In genomic region chr5:94021246-94021645, GRCh38 we compare ENCODE assay signal across 11 cellular contexts.
A peak's percentile ranks its signal among the peaks of the same experiment; 100 is the strongest.
DNase-seq lines count a peak whose midpoint lies in the region; ATAC-seq, FAIRE-seq and TF ChIP-seq lines count a peak whose summit lies in the region.
"Had no signal": no experiment of that assay in that cellular context is flagged by ENCODE, and none has a peak within 500 bp of the region (broad histone marks: within the 10 kb centered on the region; RNA-seq: fewer than 3 reads in every experiment).

No MANE protein-coding gene starts in this region.

- H3K27me3 ChIP-seq in IMR-90 (ENCODE audit: control insufficient read depth, insufficient read depth, low read length) (no peaks in the 10 kb centered on the region), body of pancreas (no peaks in the 10 kb centered on the region), HepG2 (ENCODE audit: control insufficient read depth in 1 of 2, insufficient read depth in 2 of 2, low read length in 2 of 2) (no peaks in the 10 kb centered on the region), upper lobe of right lung (no peaks in the 10 kb centered on the region)

- H3K79me2 ChIP-seq in HepG2 (ENCODE audit: insufficient read depth, low read length) = no peaks in the 10 kb centered on the region

- dilution Hi-C loops in IMR-90 (cut with HindIII; ENCODE audit: low sequenced_read_pairs, unreplicated experiment) = no loop called here

- no peak overlapping the region for H4K8ac ChIP-seq in IMR-90 (ENCODE audit: low read depth in 2 of 2, low read length in 2 of 2)

- 33% methylated on average over 1 of the region's 2 CpGs; no CpG with 5 or more reads in 1 of the 2 experiments for WGBS in IMR-90 (ENCODE audit: extremely low coverage in 2 of 2, insufficient read length in 1 of 2), 2 experiments
- 39 to 44% methylated on average over 2 of the region's 2 CpGs for WGBS in body of pancreas, 2 donors
- WGBS in HepG2 (ENCODE audit: low lambda C conversion rate) = 52% methylated on average over 2 of the region's 2 CpGs

- POLR2A ChIA-PET in IMR-90 (lab: Charles Lee; ENCODE audit: unreplicated experiment) (interaction anchor here (0.6 kb wide), 1 partner anchor 1520 kb away, joined by 3 read pairs; no protein-coding TSS in a partner anchor), HepG2 (lab: Yijun Ruan, JAX) (no interaction called here)

- TF ChIP-seq RAD21 in IMR-90 (IDR thresholded peaks at IDR 0.05; ENCODE audit: low read length) (no peak), HepG2 (CRISPR knock-in tag; IDR thresholded peaks at IDR 0.05) (no peak)

- no peak overlapping the region for H3K56ac ChIP-seq in IMR-90 (ENCODE audit: extremely low read depth, insufficient read depth, low read length)

- H3K79me1 ChIP-seq in IMR-90 (ENCODE audit: low read depth in 1 of 2, low read length in 2 of 2) = peaks cover 0 to 3% of the 10 kb centered on the region in 2 experiments; a peak in 1 of 4 replicates

- H3K9me1 ChIP-seq in IMR-90 (ENCODE audit: insufficient read depth, low read length) = 0 out of 2 replicates have a peak, but pooled peaks cover 4% of the 10 kb centered on the region

- TF ChIP-seq EP300 in HepG2 (IDR thresholded peaks at IDR 0.05; ENCODE audit: low read depth in 2 of 2, low read length in 2 of 2) = 0 out of 4 replicates have a peak, but pooled peaks of 1 of the 2 experiments have one; percentile 15
- TF ChIP-seq EP300 in HepG2 (CRISPR knock-in tag; IDR thresholded peaks at IDR 0.05; ENCODE audit: borderline replicate concordance) = no peak

- no peak overlapping the region for H3K18ac ChIP-seq in IMR-90 (ENCODE audit: low read depth, low read length)

- intact Hi-C loops in IMR-90 (cut with micrococcal nuclease) = no loop called here
- intact Hi-C loops in body of pancreas (cut with DNase I) = no loop called here
- intact Hi-C loops in HepG2 (cut with micrococcal nuclease; ENCODE audit: unreplicated experiment) = no loop called here
- intact Hi-C loops in upper lobe of right lung (cut with DNase I) = no loop called here

- H4K91ac ChIP-seq in IMR-90 (ENCODE audit: insufficient read depth, low read depth, low read length) = 0 out of 2 replicates have a peak overlapping the region, but pooled peaks have one; percentile 40

- no peak overlapping the region for H2BK20ac ChIP-seq in IMR-90 (ENCODE audit: low read depth, low read length)

- H3K9ac ChIP-seq in IMR-90 (ENCODE audit: low read depth, low read length) (no peak overlapping the region), HepG2 (ENCODE audit: insufficient read depth, low read depth, low read length) (no peak overlapping the region)

- DNase-seq in DMS 273 (lab: John Stamatoyannopoulos, UW; ENCODE audit: unreplicated experiment) (peak; percentile 82), IMR-90 (peak; percentile 74), body of pancreas (peak; percentile 20 to 56 (median 42)), HepG2 (ENCODE audit: low spot score) (peak; percentile 73), medulla oblongata (ENCODE audit: extremely low spot score) (no peak), upper lobe of right lung (no peak), HuH-7 (ENCODE audit: low spot score) (no peak)
- DNase-seq in activated CD4-positive, CD25-positive, alpha-beta regulatory T cell (lab: John Stamatoyannopoulos, UW) = no peak
- DNase-seq: activated CD4-positive, alpha-beta T cell treated with anti-CD3 and anti-CD28 coated beads, Interleukin-2, amount 10 ng/mL, durations not matched to agents 24 days and 14 days; stimulated activated CD8-positive, alpha-beta memory T cell treated with anti-CD3 and anti-CD28 coated beads, Interleukin-4, amount 100 ng/mL, for 48 hours had no signal

- H2BK5ac ChIP-seq in IMR-90 (ENCODE audit: low read depth, low read length, poor library complexity, severe bottlenecking) = peak overlapping the region; percentile 52

- H3K9me3 ChIP-seq in IMR-90 (ENCODE audit: control insufficient read depth, insufficient read depth, low read length) (no peaks in the 10 kb centered on the region; the same call in 1 of the 2 replicates), body of pancreas (peaks cover 0 to 8% (median 0%) of the 10 kb centered on the region in 3 donors), HepG2 (ENCODE audit: low read length) (no peaks in the 10 kb centered on the region), upper lobe of right lung (no peaks in the 10 kb centered on the region)
- H3K9me3 ChIP-seq: prostate gland had no signal

- H3K4ac ChIP-seq in IMR-90 (ENCODE audit: low read depth, low read length) = no peak overlapping the region

- H2AK5ac ChIP-seq in IMR-90 (ENCODE audit: low read depth, low read length) = no peak overlapping the region

- no peaks in the 10 kb centered on the region for H4K20me1 ChIP-seq in IMR-90 (ENCODE audit: insufficient read depth, low read length)
- no peaks in the 10 kb centered on the region for H4K20me1 ChIP-seq in HepG2 (ENCODE audit: insufficient read depth, low read length)

- H3K14ac ChIP-seq in IMR-90 (replicated peaks; ENCODE audit: low read depth, low read length) = no peak overlapping the region

- H3K4me1 ChIP-seq in IMR-90 (ENCODE audit: control insufficient read depth, insufficient read depth, low read length) = no peaks in the 10 kb centered on the region; the same call in 1 of the 2 replicates
- peaks cover 4% of the 10 kb centered on the region for H3K4me1 ChIP-seq in body of pancreas
- H3K4me1 ChIP-seq in HepG2 (ENCODE audit: insufficient read depth, low read length) = peaks cover 15% of the 10 kb centered on the region
- no peaks in the 10 kb centered on the region for H3K4me1 ChIP-seq in upper lobe of right lung
- H3K4me1 ChIP-seq: prostate gland had no signal

- ATAC-seq in IMR-90 (ENCODE audit: low read depth) (peak; percentile 90), body of pancreas (peak; percentile 72), HepG2 (no peak), upper lobe of right lung (no peak)

- H2BK15ac ChIP-seq in IMR-90 (ENCODE audit: low read depth, low read length) = no peak overlapping the region

- no peak for TF ChIP-seq POLR2A in IMR-90 (IDR thresholded peaks at IDR 0.05; ENCODE audit: low read depth, low read length)
- TF ChIP-seq POLR2A in body of pancreas (IDR thresholded peaks at IDR 0.05) = no peak
- TF ChIP-seq POLR2A in HepG2 (IDR thresholded peaks at IDR 0.05; ENCODE audit: insufficient read depth in 1 of 2, low read depth in 2 of 2, low read length in 2 of 2) = no peak

- no peak overlapping the region for H3K23ac ChIP-seq in IMR-90 (ENCODE audit: low read depth, low read length)

- H3K36me3 ChIP-seq in IMR-90 (ENCODE audit: control insufficient read depth, insufficient read depth, low read length) (no peaks in the 10 kb centered on the region), body of pancreas (replicated peaks in 1 of 2; ENCODE audit: insufficient read depth in 1 of 2, low read depth in 2 of 2) (no peaks in the 10 kb centered on the region), HepG2 (replicated peaks in 1 of 2; ENCODE audit: control insufficient read depth in 1 of 2, insufficient read depth in 2 of 2, low read length in 2 of 2) (no peaks in the 10 kb centered on the region), upper lobe of right lung (no peaks in the 10 kb centered on the region)
- H3K36me3 ChIP-seq: prostate gland had no signal

- CTCF ChIA-PET in IMR-90 (lab: Yijun Ruan, JAX) (no interaction called here), HepG2 (lab: Yijun Ruan, JAX; ENCODE audit: low intra/inter-chr PET ratio, low total read pairs) (no interaction called here)

- no peak overlapping the region for H2AK9ac ChIP-seq in IMR-90 (replicated peaks; ENCODE audit: low read depth, low read length, poor library complexity)

- no TSS peak for BruUV-seq in IMR-90 (replicated peaks; lab: Mats Ljungman, UMichigan)
- no TSS peak for BruUV-seq in HepG2 (replicated peaks; lab: Mats Ljungman, UMichigan)

- no peak overlapping the region for H3K27ac ChIP-seq in IMR-90 (ENCODE audit: insufficient read depth, low read length)
- H3K27ac ChIP-seq in body of pancreas = no peak overlapping the region
- H3K27ac ChIP-seq in HepG2 (ENCODE audit: extremely low read length, insufficient read depth, low read length) = no peak overlapping the region
- H3K27ac ChIP-seq in upper lobe of right lung = no peak overlapping the region
- H3K27ac ChIP-seq: prostate gland had no signal

- no peak for FAIRE-seq in HepG2 (lab: Jason Lieb, UNC)

- in situ Hi-C loops in IMR-90 (cut with MboI; ENCODE audit: low sequenced_read_pairs) = no loop called here
- in situ Hi-C loops in HepG2 (cut with HindIII; ENCODE audit: extremely low pct_ligation_motif_present, low pct_unique_long_range_greater_than_20kb) = no loop called here

- H2AFZ ChIP-seq in IMR-90 (replicated peaks; ENCODE audit: low read length, poor library complexity) = no peak overlapping the region
- H2AFZ ChIP-seq in HepG2 (ENCODE audit: low read length) = no peak overlapping the region

- H3K4me2 ChIP-seq in IMR-90 (ENCODE audit: low read depth, low read length) = no peak overlapping the region; the same call in 1 of the 2 replicates
- no peak overlapping the region for H3K4me2 ChIP-seq in HepG2 (ENCODE audit: low read depth, low read length)

- no peak overlapping the region for H3K4me3 ChIP-seq in IMR-90 (ENCODE audit: insufficient read depth, low read depth, low read length)
- H3K4me3 ChIP-seq in body of pancreas = no peak overlapping the region
- no peak overlapping the region for H3K4me3 ChIP-seq in HepG2 (replicated peaks in 1 of 3; ENCODE audit: insufficient read depth in 1 of 3, low read depth in 2 of 3, low read length in 3 of 3)
- no peak overlapping the region for H3K4me3 ChIP-seq in upper lobe of right lung
- H3K4me3 ChIP-seq: prostate gland had no signal

- no peak for TF ChIP-seq CTCF in IMR-90 (conservative IDR thresholded peaks at IDR 0.05; ENCODE audit: low read depth, low read length)
- TF ChIP-seq CTCF in body of pancreas (IDR thresholded peaks at IDR 0.05) = no peak
- no peak for TF ChIP-seq CTCF in HepG2 (CRISPR knock-in tag; IDR thresholded peaks at IDR 0.05)
- TF ChIP-seq CTCF in upper lobe of right lung (IDR thresholded peaks at IDR 0.05) = no peak

- H4K5ac ChIP-seq in IMR-90 (ENCODE audit: low read depth, low read length) = no peak overlapping the region

- no peak overlapping the region for H2BK120ac ChIP-seq in IMR-90 (ENCODE audit: low read depth, low read length)

TF ChIP-seq in IMR-90, 13 proteins besides CTCF, POLR2A, EP300 and RAD21:
- TF ChIP-seq MAZ (IDR thresholded peaks at IDR 0.05; ENCODE audit: borderline replicate concordance, low read depth, low read length) (no peak), FOS (IDR thresholded peaks at IDR 0.05; ENCODE audit: low read depth, low read length) (0 out of 2 replicates have a peak, but pooled peaks have one; percentile 19)
TF ChIP-seq in IMR-90: peak in this region for 1.

TF ChIP-seq in HepG2, 621 proteins besides CTCF, POLR2A, EP300 and RAD21 (continues in another document):
- peak; percentile 38; the same call in 1 of the 2 replicates for TF ChIP-seq TCF7 (IDR thresholded peaks at IDR 0.05; ENCODE audit: low read depth)
- TF ChIP-seq TAF1 (CRISPR knock-in tag; IDR thresholded peaks at IDR 0.05) = no peak
- TF ChIP-seq ZNF224 (CRISPR knock-in tag; IDR thresholded peaks at IDR 0.05) = no peak
- TF ChIP-seq SCMH1 (CRISPR knock-in tag; IDR thresholded peaks at IDR 0.05; ENCODE audit: borderline replicate concordance) = no peak

Comparison
In these comparisons a context has a peak if more than half of its experiments do, and no peak if none do; other contexts are left out.
1. DNase-seq: peak in DMS 273 (single experiment), IMR-90 (single experiment), body of pancreas (4 of 4) and HepG2 (single experiment); none in medulla oblongata (single experiment), upper lobe of right lung (single experiment), HuH-7 (single experiment) and activated CD4-positive, CD25-positive, alpha-beta regulatory T cell (0 of 4).
2. ATAC-seq: peak in IMR-90 (single experiment) and body of pancreas (single experiment); none in HepG2 (single experiment) and upper lobe of right lung (single experiment).